In genomic region chr7:24769863-24770262, GRCh38 we compare ENCODE assay signal across 16 cellular contexts. TPM values are rescaled to one million over a fixed set of nuclear protein-coding genes. Genes with fewer than 3 reads are reported as not detected.
DNase-seq lines count a peak whose midpoint lies in the region; ATAC-seq and TF ChIP-seq lines count a peak whose summit lies in the region.
"Had no signal": no experiment of that assay in that cellular context is flagged by ENCODE, and none has a peak within 500 bp of the region (broad histone marks: within the 10 kb centered on the region; RNA-seq: fewer than 3 reads in every experiment).

No MANE protein-coding gene starts in this region.

- no peak for TF ChIP-seq CTCF in left ventricle myocardium inferior (IDR thresholded peaks at IDR 0.05; ENCODE audit: borderline replicate concordance)
- no peak for TF ChIP-seq CTCF in right atrium auricular region (IDR thresholded peaks at IDR 0.05)
- no peak for TF ChIP-seq CTCF in testis (IDR thresholded peaks at IDR 0.05)

- ATAC-seq in Right ventricle myocardium inferior (peak; percentile 73), HG02870 (IDR thresholded peaks at IDR 0.05; ENCODE audit: unreplicated experiment) (no peak)

- H3K36me3 ChIP-seq in left ventricle myocardium inferior = no peaks in the 10 kb centered on the region
- no peaks in the 10 kb centered on the region for H3K36me3 ChIP-seq in right atrium auricular region
- H3K36me3 ChIP-seq in testis (ENCODE audit: low read depth, missing control alignments) = no peaks in the 10 kb centered on the region
- H3K36me3 ChIP-seq: HAP-1 had no signal

- DNase-seq in Right ventricle myocardium inferior (ENCODE audit: missing footprints) (no peak), left ventricle myocardium inferior (no peak), NCI-H446 (lab: John Stamatoyannopoulos, UW) (peak; percentile 72 to 84), right atrium auricular region (ENCODE audit: low spot score) (peak; percentile 50), T-helper 1 cell (no peak), testis (no peak)
- DNase-seq: 8988T; AML-193; C1 segment of cervical spinal cord; Calu3; CD4-positive, alpha-beta T cell; DMS 273 treated with DMSO at 0.1 percent for 48 hours; DMS79 treated with DMSO at 0.1 percent for 48 hours; EL had no signal

- 66 to 76% methylated on average over 2 of the region's 2 CpGs for WGBS in testis, 2 donors

- H3K27me3 ChIP-seq in left ventricle myocardium inferior (ENCODE audit: low read depth) (no peaks in the 10 kb centered on the region), right atrium auricular region (no peaks in the 10 kb centered on the region), testis (no peaks in the 10 kb centered on the region)

- intact Hi-C loops in Right ventricle myocardium inferior (cut with DNase I) = no loop called here
- intact Hi-C loops in left ventricle myocardium inferior (cut with micrococcal nuclease) = no loop called here
- intact Hi-C loops in testis (cut with DNase I; ENCODE audit: low total_unique reads) = no loop called here

- H3K4me1 ChIP-seq in left ventricle myocardium inferior (peaks cover 9% of the 10 kb centered on the region), right atrium auricular region (peaks cover 0 to 3% of the 10 kb centered on the region in 2 donors), testis (no peaks in the 10 kb centered on the region)
- H3K4me1 ChIP-seq: HAP-1 had no signal

- H3K4me3 ChIP-seq in left ventricle myocardium inferior (no peak overlapping the region), right atrium auricular region (no peak overlapping the region), testis (no peak overlapping the region)
- H3K4me3 ChIP-seq: HAP-1 had no signal

- H3K9me3 ChIP-seq in left ventricle myocardium inferior (replicated peaks) (peaks cover 15% of the 10 kb centered on the region), right atrium auricular region (no peaks in the 10 kb centered on the region), testis (no peaks in the 10 kb centered on the region)
- H3K9me3 ChIP-seq: HAP-1 had no signal

- H3K27ac ChIP-seq in left ventricle myocardium inferior (replicated peaks) (no peak overlapping the region), right atrium auricular region (no peak overlapping the region), testis (no peak overlapping the region)

- no peak for TF ChIP-seq POLR2A in testis (IDR thresholded peaks at IDR 0.05)

RNA-seq across cellular contexts. Expression of gene GSDME, which starts 12.6 kb away (rescaled TPM):
- total RNA-seq in Right ventricle myocardium inferior (4.1 TPM), left ventricle myocardium inferior (5.6 TPM), right atrium auricular region (10 to 100 TPM in 1 of 2 donors, 1 to 10 TPM in 1; 7.7 to 11.9 TPM), testis (10 to 100 TPM; 55.0 to 59.4 TPM)
- polyA plus RNA-seq in testis (ENCODE audit: insufficient read depth, low read depth, low replicate concordance) = 31.8 TPM

Comparison
In these comparisons a context has a peak if more than half of its experiments do, and no peak if none do; other contexts are left out.
1. DNase-seq: peak in NCI-H446 (2 of 2) and right atrium auricular region (single experiment); none in Right ventricle myocardium inferior (single experiment), left ventricle myocardium inferior (single experiment), T-helper 1 cell (0 of 5) and testis (single experiment).